Comparison of ENCODE assay signal across 1 cellular context in the genomic region with DNA sequence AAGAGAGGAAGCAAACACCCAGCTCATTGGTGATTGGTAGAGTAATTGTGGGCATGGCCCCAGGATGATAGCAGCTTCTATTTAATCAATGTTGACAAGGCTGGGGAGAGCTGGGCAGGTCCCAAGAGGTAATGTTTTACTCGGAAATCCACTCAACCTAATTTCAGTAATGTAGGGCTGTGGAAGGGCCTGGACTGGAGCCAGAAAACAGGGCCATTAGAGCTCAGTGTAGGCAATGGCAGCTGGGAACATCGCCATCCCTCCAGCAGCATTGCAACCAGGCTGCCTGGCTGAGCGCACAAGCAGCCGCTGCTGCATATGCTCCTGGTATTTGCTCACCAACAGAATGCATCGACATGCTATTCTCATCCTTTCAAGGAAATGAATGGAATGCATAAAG.
TF ChIP-seq lines count a peak whose summit lies in the region.

No MANE protein-coding gene starts in this region.

TF ChIP-seq in HepG2, 621 proteins besides CTCF, POLR2A, EP300 and RAD21 (continued from another document):
- TF ChIP-seq, protein P1, sequence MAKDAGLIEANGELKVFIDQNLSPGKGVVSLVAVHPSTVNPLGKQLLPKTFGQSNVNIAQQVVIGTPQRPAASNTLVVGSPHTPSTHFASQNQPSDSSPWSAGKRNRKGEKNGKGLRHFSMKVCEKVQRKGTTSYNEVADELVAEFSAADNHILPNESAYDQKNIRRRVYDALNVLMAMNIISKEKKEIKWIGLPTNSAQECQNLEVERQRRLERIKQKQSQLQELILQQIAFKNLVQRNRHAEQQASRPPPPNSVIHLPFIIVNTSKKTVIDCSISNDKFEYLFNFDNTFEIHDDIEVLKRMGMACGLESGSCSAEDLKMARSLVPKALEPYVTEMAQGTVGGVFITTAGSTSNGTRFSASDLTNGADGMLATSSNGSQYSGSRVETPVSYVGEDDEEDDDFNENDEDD (CRISPR knock-in tag; IDR thresholded peaks at IDR 0.05; ENCODE audit: borderline replicate concordance): no peak
- TF ChIP-seq ZNF12 (CRISPR knock-in tag; IDR thresholded peaks at IDR 0.05): no peak
- TF ChIP-seq ZBTB20 (CRISPR knock-in tag; IDR thresholded peaks at IDR 0.05; ENCODE audit: borderline replicate concordance, low read depth): no peak
